Comparison of ENCODE assay signal across 8 cellular contexts in genomic region chr6:53956068-53956711, GRCh38.
DNase-seq lines count a peak whose midpoint lies in the region; ATAC-seq and TF ChIP-seq lines count a peak whose summit lies in the region.

No MANE protein-coding gene starts in this region.

- no peak overlapping the region for H3K23ac ChIP-seq in mesendoderm (ENCODE audit: low read length)

- H3K4me1 ChIP-seq in RWPE2 (ENCODE audit: insufficient read depth, poor library complexity, severe bottlenecking) (no peaks in the 10 kb centered on the region), mesendoderm (ENCODE audit: control insufficient read depth, low read depth, low read length) (no peaks in the 10 kb centered on the region)

- POLR2A ChIA-PET in naive thymus-derived CD8-positive, alpha-beta T cell (lab: Charles Lee), result no interaction called here

- H3K36me3 Mint-ChIP-seq in naive thymus-derived CD8-positive, alpha-beta T cell, result peaks cover 0 to 3% (median 0%) of the 10 kb centered on the region in 3 donors

- H4K8ac ChIP-seq in mesendoderm (ENCODE audit: low read depth, low read length), result no peak overlapping the region

- H3K27me3 ChIP-seq in RWPE2 (ENCODE audit: insufficient read depth, poor library complexity, severe bottlenecking) (no peaks in the 10 kb centered on the region), mesendoderm (ENCODE audit: insufficient read depth, low read length, poor library complexity) (no peaks in the 10 kb centered on the region)

- H3K18ac ChIP-seq in mesendoderm (ENCODE audit: low read length), result peak overlapping the region; percentile 16

- H2BK120ac ChIP-seq in mesendoderm (ENCODE audit: low read depth, low read length), result no peak overlapping the region

- peaks cover 0 to 8% (median 3%) of the 10 kb centered on the region in 5 donors for H3K27me3 Mint-ChIP-seq in naive thymus-derived CD8-positive, alpha-beta T cell

- peak overlapping the region in 1 of 10 donors; percentile 41 for H3K27ac Mint-ChIP-seq in naive thymus-derived CD8-positive, alpha-beta T cell

- H3K79me1 ChIP-seq in mesendoderm (ENCODE audit: low read length), result no peaks in the 10 kb centered on the region

- no peak overlapping the region for H2BK5ac ChIP-seq in mesendoderm (ENCODE audit: low read length)

- DNase-seq in GM03348 (ENCODE audit: low spot score) (peak; percentile 72), M059J (ENCODE audit: low read depth) (peak; percentile 80), RWPE2 (ENCODE audit: low spot score) (no peak), epithelial cell of prostate (ENCODE audit: low read depth, low spot score) (peak; percentile 14), mesendoderm (peak; percentile 94)
- no peak for DNase-seq in naive thymus-derived CD8-positive, alpha-beta T cell
- no peak for DNase-seq in activated CD8-positive, alpha-beta memory T cell treated with anti-CD3 and anti-CD28 coated beads, Interleukin-2, amount 50 U/mL, for 4 hours

- H3K36me3 ChIP-seq in RWPE2 (ENCODE audit: low read depth) (no peaks in the 10 kb centered on the region), mesendoderm (ENCODE audit: control insufficient read depth, insufficient read depth, low read length) (no peaks in the 10 kb centered on the region)

- H3K4me1 Mint-ChIP-seq in naive thymus-derived CD8-positive, alpha-beta T cell, result no peaks in the 10 kb centered on the region

- H3K79me2 ChIP-seq in mesendoderm (ENCODE audit: control insufficient read depth, insufficient read depth, low read length), result no peaks in the 10 kb centered on the region

- H2AK5ac ChIP-seq in mesendoderm (ENCODE audit: low read length), result no peak overlapping the region

- no peak overlapping the region for H4K5ac ChIP-seq in mesendoderm (ENCODE audit: low read length)

- H3K4me3 ChIP-seq in RWPE2 (ENCODE audit: severe bottlenecking) (no peak overlapping the region), mesendoderm (ENCODE audit: low read length) (no peak overlapping the region)

- WGBS in mesendoderm (ENCODE audit: extremely low coverage, insufficient coverage, low lambda C conversion rate), result no CpG with 5 or more reads among the region's 6 CpGs

- H3K56ac ChIP-seq in mesendoderm (ENCODE audit: low read length), result no peak overlapping the region

- no peak overlapping the region for H3K9ac ChIP-seq in mesendoderm (ENCODE audit: low read length)

- no peak overlapping the region for H3K4me2 ChIP-seq in mesendoderm (ENCODE audit: low read length)

- H3K27ac ChIP-seq in RWPE2 (ENCODE audit: poor library complexity, severe bottlenecking) (no peak overlapping the region), epithelial cell of prostate (no peak overlapping the region), mesendoderm (ENCODE audit: low read depth, low read length) (no peak overlapping the region)

- no peaks in the 10 kb centered on the region for H3K9me3 ChIP-seq in RWPE2 (ENCODE audit: severe bottlenecking)

- H3K4ac ChIP-seq in mesendoderm (ENCODE audit: low read depth, low read length), result no peak overlapping the region

- peak; percentile 93 for TF ChIP-seq CTCF in RWPE2 (IDR thresholded peaks at IDR 0.05; ENCODE audit: poor library complexity, severe bottlenecking)

- H3K9me3 Mint-ChIP-seq in naive thymus-derived CD8-positive, alpha-beta T cell, result peaks cover 0 to 4% (median 2%) of the 10 kb centered on the region in 9 donors

- H3K4me3 Mint-ChIP-seq in naive thymus-derived CD8-positive, alpha-beta T cell, result no peak overlapping the region

- peak; percentile 78 for ATAC-seq in GM21786 (IDR thresholded peaks at IDR 0.05; ENCODE audit: unreplicated experiment)
- peak; percentile 97 for ATAC-seq in RWPE2 (ENCODE audit: low read depth)
- ATAC-seq in naive thymus-derived CD8-positive, alpha-beta T cell, result no peak

- no peak overlapping the region for H2BK15ac ChIP-seq in mesendoderm (replicated peaks; ENCODE audit: low read depth)

Comparison
In these comparisons a context has a peak if more than half of its experiments do, and no peak if none do; other contexts are left out.
1. DNase-seq: peak in GM03348 (single experiment), M059J (single experiment), epithelial cell of prostate (single experiment) and mesendoderm (single experiment); none in RWPE2 (single experiment), naive thymus-derived CD8-positive, alpha-beta T cell (0 of 10) and activated CD8-positive, alpha-beta memory T cell treated with anti-CD3 and anti-CD28 coated beads, Interleukin-2, amount 50 U/mL, for 4 hours (single experiment).
2. ATAC-seq: peak in GM21786 (single experiment) and RWPE2 (single experiment); none in naive thymus-derived CD8-positive, alpha-beta T cell (0 of 2).